10 cellular contexts compared by ENCODE assay signal in the genomic region with DNA sequence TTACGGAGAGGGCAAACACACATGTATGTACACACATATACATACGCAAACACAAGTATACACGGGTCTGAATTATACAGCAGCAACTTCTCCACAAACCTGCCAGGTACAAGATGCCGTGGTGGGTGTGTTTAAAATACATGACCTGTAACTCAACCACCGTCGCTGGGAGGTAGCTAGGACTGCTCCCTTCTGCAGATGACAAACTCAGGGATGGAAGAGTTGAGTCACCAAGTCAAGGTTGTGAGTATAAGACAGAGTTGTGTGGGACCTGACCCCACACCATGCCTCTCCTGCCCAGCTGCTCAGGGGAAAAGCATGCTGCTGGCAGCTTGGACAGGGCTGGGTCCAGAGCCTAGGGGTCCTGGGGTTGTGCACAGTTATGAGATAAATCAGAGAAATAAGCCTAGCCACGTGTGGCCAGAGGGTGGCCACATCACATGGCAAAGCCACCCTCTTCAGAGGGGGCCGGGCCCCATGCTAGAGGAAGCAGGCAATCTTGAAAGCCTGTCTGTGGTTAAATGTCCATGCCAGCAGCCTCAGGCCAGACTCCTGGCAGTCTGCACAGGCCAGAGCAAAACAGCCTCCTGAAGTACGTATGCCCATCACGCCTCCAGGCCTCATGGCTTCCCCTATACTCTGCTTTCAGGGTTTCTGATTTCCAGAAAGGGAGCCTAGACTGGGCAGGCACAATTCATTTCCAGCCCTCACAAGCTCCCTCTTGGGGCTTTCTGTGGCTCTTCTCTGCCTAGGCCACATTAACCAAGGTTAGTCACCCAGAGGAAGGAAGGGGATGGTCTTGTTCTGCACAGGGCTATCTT.
DNase-seq lines count a peak whose midpoint lies in the region; ATAC-seq and TF ChIP-seq lines count a peak whose summit lies in the region.
"Had no signal": no experiment of that assay in that cellular context is flagged by ENCODE, and none has a peak within 500 bp of the region (broad histone marks: within the 10 kb centered on the region; RNA-seq: fewer than 3 reads in every experiment).

No MANE protein-coding gene starts in this region.

- 0 out of 2 replicates have a peak, but pooled peaks cover 2% of the 10 kb centered on the region for H3K36me3 ChIP-seq in OCI-LY7 (ENCODE audit: insufficient read depth, low read length)
- no peaks in the 10 kb centered on the region for H3K36me3 ChIP-seq in mesendoderm (ENCODE audit: control insufficient read depth, insufficient read depth, low read length)

- intact Hi-C loops in OCI-LY7 (cut with micrococcal nuclease; ENCODE audit: unreplicated experiment) = no loop called here

- H3K79me2 ChIP-seq in OCI-LY7 (ENCODE audit: insufficient read depth, low read depth, low read length) (peaks cover 5% of the 10 kb centered on the region; the same call in 1 of the 2 replicates), mesendoderm (ENCODE audit: control insufficient read depth, insufficient read depth, low read length) (no peaks in the 10 kb centered on the region)

- H2AFZ ChIP-seq in OCI-LY7 (ENCODE audit: low read length) = no peak overlapping the region

- no peak overlapping the region for H3K4ac ChIP-seq in mesendoderm (ENCODE audit: low read depth, low read length)

- no peaks in the 10 kb centered on the region for H3K27me3 ChIP-seq in mesendoderm (ENCODE audit: insufficient read depth, low read length, poor library complexity)
- H3K27me3 ChIP-seq: heart right ventricle had no signal

- H3K9me3 ChIP-seq in OCI-LY7 (ENCODE audit: low read length) = no peaks in the 10 kb centered on the region
- H3K9me3 ChIP-seq: heart right ventricle had no signal

- H3K4me3 Mint-ChIP-seq in brain = no peak overlapping the region
- no peak overlapping the region for H3K4me3 Mint-ChIP-seq in mesothelial cell of epicardium

- H4K8ac ChIP-seq in mesendoderm (ENCODE audit: low read depth, low read length) = no peak overlapping the region

- H3K4me1 Mint-ChIP-seq in brain (peaks cover 91% of the 10 kb centered on the region), mesothelial cell of epicardium (peaks cover 46% of the 10 kb centered on the region)

- POLR2A ChIA-PET in OCI-LY7 (lab: Charles Lee) = interaction anchor here (1.1 to 1.3 kb wide), 2 partner anchors 18 to 84 kb away, joined by 4 to 5 read pairs; no protein-coding TSS in a partner anchor

- CTCF ChIA-PET in OCI-LY7 (lab: Charles Lee; ENCODE audit: unreplicated experiment) = no interaction called here

- peak; percentile 45 for DNase-seq in GF-D8 (lab: John Stamatoyannopoulos, UW)
- peak; percentile 12 for DNase-seq in OCI-LY7 (ENCODE audit: low spot score)
- DNase-seq in mesendoderm = no peak
- DNase-seq in mesothelial cell of epicardium (ENCODE audit: low spot score in 2 of 2, unreplicated experiment in 2 of 2) = no peak
- DNase-seq: heart right ventricle had no signal

- no peak overlapping the region for H3K4me3 ChIP-seq in OCI-LY7 (ENCODE audit: low read depth, low read length, poor library complexity, severe bottlenecking)
- no peak overlapping the region for H3K4me3 ChIP-seq in skin epidermis
- H3K4me3 ChIP-seq in mesendoderm (ENCODE audit: low read length) = no peak overlapping the region
- H3K4me3 ChIP-seq: heart right ventricle had no signal

- H3K18ac ChIP-seq in mesendoderm (ENCODE audit: low read length) = no peak overlapping the region

- H3K36me3 Mint-ChIP-seq in brain = no peaks in the 10 kb centered on the region
- H3K36me3 Mint-ChIP-seq in mesothelial cell of epicardium = no peaks in the 10 kb centered on the region

- no peak overlapping the region for H2BK15ac ChIP-seq in mesendoderm (replicated peaks; ENCODE audit: low read depth)

- H4K5ac ChIP-seq in mesendoderm (ENCODE audit: low read length) = no peak overlapping the region

- H2BK5ac ChIP-seq in mesendoderm (ENCODE audit: low read length) = no peak overlapping the region

- no peak overlapping the region for H3K56ac ChIP-seq in mesendoderm (ENCODE audit: low read length)

- TF ChIP-seq CTCF in OCI-LY7 (conservative IDR thresholded peaks at IDR 0.05; ENCODE audit: low read length) (no peak; the same call in 1 of the 2 replicates), brain (conservative IDR thresholded peaks at IDR 0.05) (no peak), mesothelial cell of epicardium (IDR thresholded peaks at IDR 0.05; ENCODE audit: unreplicated experiment) (no peak)

- H3K27ac Mint-ChIP-seq in brain (peak overlapping the region in 3 of 5 experiments; percentile 54 to 71 (median 62)), mesothelial cell of epicardium (no peak overlapping the region)

- H3K23ac ChIP-seq in mesendoderm (ENCODE audit: low read length) = no peak overlapping the region

- no peak overlapping the region for H3K9ac ChIP-seq in mesendoderm (ENCODE audit: low read length)
- H3K9ac ChIP-seq: KMS-11 had no signal

- WGBS in mesendoderm (ENCODE audit: extremely low coverage, insufficient coverage, low lambda C conversion rate) = no CpG with 5 or more reads among the region's 10 CpGs

- peaks cover 8% of the 10 kb centered on the region for H3K79me1 ChIP-seq in mesendoderm (ENCODE audit: low read length)

- peaks cover 14% of the 10 kb centered on the region; the same call in 1 of the 2 replicates for H4K20me1 ChIP-seq in OCI-LY7 (ENCODE audit: insufficient read depth, low read length)

- H2BK120ac ChIP-seq in mesendoderm (ENCODE audit: low read depth, low read length) = no peak overlapping the region

- H3K27me3 Mint-ChIP-seq in brain (no peaks in the 10 kb centered on the region), mesothelial cell of epicardium (ENCODE audit: low read depth) (no peaks in the 10 kb centered on the region)

- H3K4me1 ChIP-seq in OCI-LY7 (ENCODE audit: insufficient read depth, low read length, poor library complexity, severe bottlenecking) (no peaks in the 10 kb centered on the region), mesendoderm (ENCODE audit: control insufficient read depth, low read depth, low read length) (no peaks in the 10 kb centered on the region)

- H3K9me3 Mint-ChIP-seq in brain (no peaks in the 10 kb centered on the region), mesothelial cell of epicardium (no peaks in the 10 kb centered on the region)

- ATAC-seq in GM21576 (IDR thresholded peaks at IDR 0.05; ENCODE audit: unreplicated experiment) (peak; percentile 56), GM21515 (IDR thresholded peaks at IDR 0.05; ENCODE audit: unreplicated experiment) (no peak)

- H3K9me2 ChIP-seq in OCI-LY7 (ENCODE audit: insufficient read depth, low read length) = no peaks in the 10 kb centered on the region

- no peak overlapping the region for H3K4me2 ChIP-seq in OCI-LY7 (ENCODE audit: low read length)
- H3K4me2 ChIP-seq in mesendoderm (ENCODE audit: low read length) = no peak overlapping the region
- H3K4me2 ChIP-seq: KMS-11 had no signal

- H3K27ac ChIP-seq in OCI-LY7 (ENCODE audit: low read depth, low read length, poor library complexity, severe bottlenecking) = no peak overlapping the region
- peak overlapping the region in 11 of 21 experiments; percentile 10 to 83 (median 51) for H3K27ac ChIP-seq in skin epidermis
- H3K27ac ChIP-seq in mesendoderm (ENCODE audit: low read depth, low read length) = no peak overlapping the region
- H3K27ac ChIP-seq: KMS-11 had no signal

- BruUV-seq in OCI-LY7 (replicated peaks; lab: Mats Ljungman, UMichigan) = no TSS peak

- no peak overlapping the region for H2AK5ac ChIP-seq in mesendoderm (ENCODE audit: low read length)

Comparison
In these comparisons a context has a peak if more than half of its experiments do, and no peak if none do; other contexts are left out.
1. DNase-seq: peak in GF-D8 (single experiment) and OCI-LY7 (single experiment); none in mesendoderm (single experiment) and mesothelial cell of epicardium (0 of 2).
2. H3K27ac ChIP-seq: peak in skin epidermis (11 of 21); none in OCI-LY7 (single experiment) and mesendoderm (single experiment).